14 cellular contexts compared by ENCODE assay signal in genomic region chr6:148186916-148187315, GRCh38.
DNase-seq lines count a peak whose midpoint lies in the region; ATAC-seq and TF ChIP-seq lines count a peak whose summit lies in the region.
"Had no signal": no experiment of that assay in that cellular context is flagged by ENCODE, and none has a peak within 500 bp of the region (broad histone marks: within the 10 kb centered on the region; RNA-seq: fewer than 3 reads in every experiment).

No MANE protein-coding gene starts in this region.

- H3K4me3 ChIP-seq in urinary bladder (ENCODE audit: low read depth, low read length), result no peak overlapping the region
- H3K4me3 ChIP-seq in WERI-Rb-1 (ENCODE audit: low read depth, low read length), result no peak overlapping the region
- H3K4me3 ChIP-seq: A549, HAP-1 had no signal

- no peaks in the 10 kb centered on the region for H3K36me3 Mint-ChIP-seq in MCF 10A (ENCODE audit: insufficient read depth, unreplicated experiment)
- H3K36me3 Mint-ChIP-seq: CD14-positive monocyte; CD8-positive, alpha-beta T cell had no signal

- CTCF ChIA-PET in MCF 10A (lab: Yijun Ruan, JAX), result interaction anchor here (0.8 to 4.6 kb wide), 5 partner anchors 10 to 277 kb away, joined by 3 to 22 read pairs (median 4); no protein-coding TSS in a partner anchor

- no peak for DNase-seq in MCF 10A (ENCODE audit: unreplicated experiment)
- DNase-seq in left lobe of liver (ENCODE audit: low spot score), result no peak
- no peak for DNase-seq in DMS 273 (lab: John Stamatoyannopoulos, UW; ENCODE audit: unreplicated experiment)
- no peak for DNase-seq in WERI-Rb-1
- DNase-seq: CD8-positive, alpha-beta T cell; COR-L47; DND-41; GDM1 had no signal

- H3K4me1 Mint-ChIP-seq in MCF 10A (ENCODE audit: insufficient read depth, unreplicated experiment), result peaks cover 18% of the 10 kb centered on the region
- H3K4me1 Mint-ChIP-seq: CD14-positive monocyte had no signal

- H3K4me1 ChIP-seq in urinary bladder (ENCODE audit: insufficient read depth), result no peaks in the 10 kb centered on the region
- H3K4me1 ChIP-seq: A549, HAP-1 had no signal

- no peaks in the 10 kb centered on the region for H3K27me3 Mint-ChIP-seq in MCF 10A (ENCODE audit: insufficient read depth, unreplicated experiment)

- H3K4me3 Mint-ChIP-seq in MCF 10A (ENCODE audit: unreplicated experiment), result no peak overlapping the region
- H3K4me3 Mint-ChIP-seq: CD14-positive monocyte; CD8-positive, alpha-beta T cell had no signal

- H3K9me3 Mint-ChIP-seq in MCF 10A (ENCODE audit: unreplicated experiment), result no peaks in the 10 kb centered on the region
- H3K9me3 Mint-ChIP-seq: CD14-positive monocyte; CD8-positive, alpha-beta T cell had no signal

- 85% methylated on average over 5 of the region's 5 CpGs for WGBS in urinary bladder

- no peak for TF ChIP-seq CTCF in MCF 10A (IDR thresholded peaks at IDR 0.05; ENCODE audit: unreplicated experiment)
- no peak for TF ChIP-seq CTCF in WERI-Rb-1 (IDR thresholded peaks at IDR 0.05; ENCODE audit: low read depth, low read length)

- H3K27ac ChIP-seq in urinary bladder (ENCODE audit: low read depth), result peak overlapping the region; percentile 18
- no peak overlapping the region for H3K27ac ChIP-seq in WERI-Rb-1
- H3K27ac ChIP-seq: A549 had no signal

- no TSS peak for BruUV-seq in MCF 10A (replicated peaks; lab: Mats Ljungman, UMichigan)

- H3K36me3 ChIP-seq in urinary bladder (ENCODE audit: insufficient read depth) (no peaks in the 10 kb centered on the region), WERI-Rb-1 (no peaks in the 10 kb centered on the region)
- H3K36me3 ChIP-seq: HAP-1 had no signal

- intact Hi-C loops in MCF 10A (cut with micrococcal nuclease), result no loop called here

- H3K27me3 ChIP-seq in WERI-Rb-1 (ENCODE audit: insufficient read depth, low read depth, severe bottlenecking), result no peaks in the 10 kb centered on the region

- ATAC-seq in esophagus mucosa (peak; percentile 46), left lobe of liver (peak; percentile 59), GM19455 (IDR thresholded peaks at IDR 0.05; ENCODE audit: unreplicated experiment) (no peak)
- ATAC-seq: A549; CD8-positive, alpha-beta T cell had no signal

- POLR2A ChIA-PET in MCF 10A (lab: Yijun Ruan, JAX), result interaction anchor here (1.2 to 2.0 kb wide), 5 partner anchors 10 to 64 kb away, joined by 4 to 7 read pairs (median 7); no protein-coding TSS in a partner anchor

- no peaks in the 10 kb centered on the region for H3K9me3 ChIP-seq in WERI-Rb-1 (ENCODE audit: severe bottlenecking)
- H3K9me3 ChIP-seq: A549, HAP-1 had no signal

- peak overlapping the region; percentile 31 for H3K27ac Mint-ChIP-seq in MCF 10A (ENCODE audit: low read depth, unreplicated experiment)
- H3K27ac Mint-ChIP-seq: CD14-positive monocyte; CD8-positive, alpha-beta T cell had no signal
